In genomic region chr6:1255646-1256365, GRCh38 we compare ENCODE assay signal across 31 cellular contexts. TPM values are rescaled to one million over a fixed set of nuclear protein-coding genes. Genes with fewer than 3 reads are reported as not detected.
DNase-seq lines count a peak whose midpoint lies in the region; ATAC-seq and TF ChIP-seq lines count a peak whose summit lies in the region.
"Had no signal": no experiment of that assay in that cellular context is flagged by ENCODE, and none has a peak within 500 bp of the region (broad histone marks: within the 10 kb centered on the region; RNA-seq: fewer than 3 reads in every experiment).

No MANE protein-coding gene starts in this region.

- no peak overlapping the region for H3K23ac ChIP-seq in mesendoderm (ENCODE audit: low read length)

- H2BK5ac ChIP-seq in mesendoderm (ENCODE audit: low read length) = no peak overlapping the region

- peaks cover 11% of the 10 kb centered on the region for H3K4me1 ChIP-seq in fibroblast of lung (ENCODE audit: control insufficient read depth, extremely low read depth, insufficient read depth, low read length)
- H3K4me1 ChIP-seq in mesendoderm (ENCODE audit: control insufficient read depth, low read depth, low read length) = no peaks in the 10 kb centered on the region
- H3K4me1 ChIP-seq in mucosa of descending colon (ENCODE audit: low read depth) = peaks cover 6% of the 10 kb centered on the region
- no peaks in the 10 kb centered on the region for H3K4me1 ChIP-seq in colonic mucosa
- H3K4me1 ChIP-seq in tibial artery = no peaks in the 10 kb centered on the region
- H3K4me1 ChIP-seq: gastrocnemius medialis, upper lobe of left lung had no signal

- no peak overlapping the region for H2AFZ ChIP-seq in fibroblast of lung (ENCODE audit: low read length)
- H2AFZ ChIP-seq: hepatocyte had no signal

- H3K27ac ChIP-seq in fibroblast of lung (ENCODE audit: insufficient read depth, low read length) (no peak overlapping the region), mesendoderm (ENCODE audit: low read depth, low read length) (no peak overlapping the region), colonic mucosa (no peak overlapping the region), tibial artery (no peak overlapping the region)
- H3K27ac ChIP-seq: gastrocnemius medialis, hepatocyte, skin epidermis, upper lobe of left lung had no signal

- no peak overlapping the region for H3K4me3 ChIP-seq in fibroblast of lung (replicated peaks in 1 of 4; ENCODE audit: control extremely low read depth in 1 of 4, insufficient read depth in 1 of 4, low read depth in 3 of 4, low read length in 4 of 4)
- no peak overlapping the region for H3K4me3 ChIP-seq in mesendoderm (ENCODE audit: low read length)
- H3K4me3 ChIP-seq in mucosa of descending colon = no peak overlapping the region
- no peak overlapping the region for H3K4me3 ChIP-seq in colonic mucosa
- H3K4me3 ChIP-seq in tibial artery = no peak overlapping the region
- H3K4me3 ChIP-seq: gastrocnemius medialis, hepatocyte, MG63, skin epidermis, upper lobe of left lung had no signal

- no peak overlapping the region for H2BK120ac ChIP-seq in mesendoderm (ENCODE audit: low read depth, low read length)

- H4K5ac ChIP-seq in mesendoderm (ENCODE audit: low read length) = no peak overlapping the region

- no peak overlapping the region for H4K8ac ChIP-seq in mesendoderm (ENCODE audit: low read depth, low read length)

- H3K9me3 ChIP-seq in fibroblast of lung (ENCODE audit: control insufficient read depth, insufficient read depth, low read depth, low read length) (no peaks in the 10 kb centered on the region), mucosa of descending colon (no peaks in the 10 kb centered on the region), colonic mucosa (no peaks in the 10 kb centered on the region), tibial artery (no peaks in the 10 kb centered on the region)
- H3K9me3 ChIP-seq: gastrocnemius medialis, MG63, upper lobe of left lung had no signal

- no peak overlapping the region for H3K4ac ChIP-seq in mesendoderm (ENCODE audit: low read depth, low read length)

- H4K20me1 ChIP-seq in fibroblast of lung (ENCODE audit: control insufficient read depth, extremely low read depth, insufficient read depth, low read length) = no peaks in the 10 kb centered on the region

- H2BK15ac ChIP-seq in mesendoderm (replicated peaks; ENCODE audit: low read depth) = no peak overlapping the region

- TF ChIP-seq CTCF in fibroblast of lung (conservative IDR thresholded peaks at IDR 0.05 in 1 of 2, IDR thresholded peaks at IDR 0.05 in 1 of 2; ENCODE audit: low read depth in 1 of 2, low read length in 2 of 2) (no peak), mucosa of descending colon (IDR thresholded peaks at IDR 0.05) (no peak), colonic mucosa (IDR thresholded peaks at IDR 0.05) (no peak), tibial artery (IDR thresholded peaks at IDR 0.05) (no peak)

- H3K18ac ChIP-seq in mesendoderm (ENCODE audit: low read length) = no peak overlapping the region

- no CpG with 5 or more reads among the region's 9 CpGs for WGBS in mesendoderm (ENCODE audit: extremely low coverage, insufficient coverage, low lambda C conversion rate)

- no peak overlapping the region for H3K56ac ChIP-seq in mesendoderm (ENCODE audit: low read length)

- H3K9ac ChIP-seq in fibroblast of lung (ENCODE audit: insufficient read depth, low read length) (no peak overlapping the region), mesendoderm (ENCODE audit: low read length) (no peak overlapping the region), colonic mucosa (ENCODE audit: low read depth in 2 of 2, low read length in 2 of 2) (no peak overlapping the region)

- no peaks in the 10 kb centered on the region for H3K79me1 ChIP-seq in mesendoderm (ENCODE audit: low read length)

- H3K36me3 ChIP-seq in fibroblast of lung (ENCODE audit: control insufficient read depth, insufficient read depth, low read length) (no peaks in the 10 kb centered on the region), mesendoderm (ENCODE audit: control insufficient read depth, insufficient read depth, low read length) (no peaks in the 10 kb centered on the region), mucosa of descending colon (ENCODE audit: low read depth) (no peaks in the 10 kb centered on the region), colonic mucosa (no peaks in the 10 kb centered on the region), tibial artery (no peaks in the 10 kb centered on the region)
- H3K36me3 ChIP-seq: gastrocnemius medialis, MG63, upper lobe of left lung had no signal

- DNase-seq in EL (peak; percentile 85), NCI-H226 (peak; percentile 27), fibroblast of lung (ENCODE audit: low read depth in 2 of 2) (peak in 1 of 2 donors; percentile 72), mesendoderm (peak; percentile 36), mucosa of descending colon (no peak), colonic mucosa (no peak), NOMO-1 (lab: John Stamatoyannopoulos, UW; ENCODE audit: unreplicated experiment in 2 of 2) (no peak), tibial artery (no peak)
- DNase-seq: activated CD8-positive, alpha-beta T cell treated with anti-CD3 and anti-CD28 coated beads, Interleukin-2, amount 10 ng/mL, durations not matched to agents 7 days and 5 days; activated naive CD4-positive, alpha-beta T cell treated with anti-CD3 and anti-CD28 coated beads, Interleukin-2, amount 10 ng/mL, durations not matched to agents 7 days and 5 days; amniotic stem cell; Calu3; DMS79 treated with DMSO at 0.1 percent for 48 hours; gastrocnemius medialis; KG1; left cardiac atrium; MG63; NCI-H1105 treated with DMSO at 0.1 percent for 48 hours; NCI-H1930; NCI-H526 treated with DMSO at 0.1 percent for 48 hours; nephron progenitor cell; Right ventricle myocardium superior; stimulated activated naive B cell treated with anti-CD40 and anti-IgM and Interleukin-4, amounts not matched to agents 10 μg/mL and 1 μg/mL and 100 μg/mL, for 72 hours; upper lobe of left lung had no signal

- no peaks in the 10 kb centered on the region for H3K27me3 ChIP-seq in fibroblast of lung (ENCODE audit: control insufficient read depth, insufficient read depth, low read length)
- no peaks in the 10 kb centered on the region for H3K27me3 ChIP-seq in mesendoderm (ENCODE audit: insufficient read depth, low read length, poor library complexity)
- H3K27me3 ChIP-seq in colonic mucosa = no peaks in the 10 kb centered on the region
- peaks cover 0 to 11% of the 10 kb centered on the region in 2 donors for H3K27me3 ChIP-seq in tibial artery
- H3K27me3 ChIP-seq: gastrocnemius medialis, hepatocyte, MG63, upper lobe of left lung had no signal

- intact Hi-C loops in mucosa of descending colon (cut with DNase I, micrococcal nuclease) = no loop called here
- intact Hi-C loops in colonic mucosa (cut with DNase I) = no loop called here
- intact Hi-C loops in tibial artery (cut with DNase I; ENCODE audit: low total_unique reads) = no loop called here

- H3K4me2 ChIP-seq in fibroblast of lung (ENCODE audit: extremely low read depth, insufficient read depth, low read length) = peak overlapping the region; percentile 64
- H3K4me2 ChIP-seq in mesendoderm (ENCODE audit: low read length) = no peak overlapping the region
- H3K4me2 ChIP-seq: hepatocyte had no signal

- no peak for ATAC-seq in mucosa of descending colon
- ATAC-seq: activated CD8-positive, alpha-beta T cell treated with anti-CD3 and anti-CD28 coated beads, Interleukin-2, amount 10 ng/mL, durations not matched to agents 7 days and 5 days; activated T-helper 17 cell treated with anti-CD3 and anti-CD28 coated beads, Interleukin-2, amount 50 U/mL, for 72 hours; gastrocnemius medialis; stimulated activated naive B cell treated with anti-CD40 and anti-IgM and Interleukin-4, amounts not matched to agents 10 μg/mL and 1 μg/mL and 100 μg/mL, for 72 hours had no signal

- no peak overlapping the region for H2AK5ac ChIP-seq in mesendoderm (ENCODE audit: low read length)

- H3K79me2 ChIP-seq in fibroblast of lung (ENCODE audit: control insufficient read depth, insufficient read depth, low read length) (no peaks in the 10 kb centered on the region), mesendoderm (ENCODE audit: control insufficient read depth, insufficient read depth, low read length) (no peaks in the 10 kb centered on the region)
- H3K79me2 ChIP-seq: hepatocyte had no signal

RNA-seq across cellular contexts. Expression of gene FOXQ1, which starts 56.1 kb away (rescaled TPM):
- 2.0 and 2.1 TPM in 2 replicates for total RNA-seq in fibroblast of lung
- 1.8 and 1.9 TPM in 2 replicates for polyA plus RNA-seq in fibroblast of lung
- polyA plus RNA-seq in fibroblast of lung (2012) = 1.6 and 2.4 TPM in 2 replicates
- 0.37 and 1.1 TPM in 2 replicates for polyA minus RNA-seq in fibroblast of lung (ENCODE audit: low replicate concordance)
- polyA plus RNA-seq in mesendoderm (2013, experiment 1 of 2) = 0.35 TPM
- polyA plus RNA-seq in mesendoderm (2013, experiment 2 of 2) = 0.28 TPM
- total RNA-seq in mucosa of descending colon = under 1 TPM; 0.23 to 0.60 (median 0.58) TPM
- total RNA-seq in colonic mucosa = under 1 TPM; 0.42 to 0.82 TPM
- total RNA-seq: activated CD8-positive, alpha-beta T cell treated with anti-CD3 and anti-CD28 coated beads, Interleukin-2, amount 10 ng/mL, durations not matched to agents 7 days and 5 days; activated T-helper 17 cell treated with anti-CD3 and anti-CD28 coated beads, Interleukin-2, amount 50 U/mL, for 72 hours; chondrocyte; H1; left cardiac atrium; lung microvascular endothelial cell; Right ventricle myocardium superior had no signal
- polyA plus RNA-seq: CD14-positive monocyte had no signal

Comparison
In these comparisons a context has a peak if more than half of its experiments do, and no peak if none do; other contexts are left out.
1. DNase-seq: peak in EL (single experiment), NCI-H226 (single experiment) and mesendoderm (single experiment); none in mucosa of descending colon (0 of 3), colonic mucosa (single experiment), NOMO-1 (0 of 2) and tibial artery (0 of 2).